In the genomic region with DNA sequence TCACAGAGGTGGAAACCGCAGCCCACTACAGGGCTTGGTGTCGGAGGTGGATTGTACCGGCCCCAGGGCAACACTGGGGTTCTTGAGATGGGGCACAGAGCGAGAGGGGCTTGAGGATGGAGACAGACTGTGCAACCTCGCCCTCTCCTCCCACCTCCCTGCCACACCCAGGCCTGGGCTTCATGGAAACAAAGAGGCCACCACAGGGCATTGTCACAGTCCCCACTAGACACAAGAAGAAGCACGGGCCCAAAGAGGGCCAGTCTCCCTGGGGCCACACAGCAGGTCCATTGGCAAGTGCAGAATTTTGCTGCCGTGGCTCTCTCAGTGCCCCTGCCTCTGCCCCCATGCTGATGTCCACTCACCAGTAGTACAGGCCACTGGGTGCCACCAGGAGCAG, we compare ENCODE assay signal across 17 cellular contexts. TPM values are rescaled to one million over a fixed set of nuclear protein-coding genes. Genes with fewer than 3 reads are reported as not detected.
DNase-seq lines count a peak whose midpoint lies in the region; ATAC-seq lines count a peak whose summit lies in the region.
"Had no signal": no experiment of that assay in that cellular context is flagged by ENCODE, and none has a peak within 500 bp of the region (broad histone marks: within the 10 kb centered on the region; RNA-seq: fewer than 3 reads in every experiment).

No MANE protein-coding gene starts in this region.

- peak overlapping the region; percentile 66 for H3K27ac Mint-ChIP-seq in activated CD8-positive, alpha-beta memory T cell treated with anti-CD3 and anti-CD28 coated beads, Interleukin-2, amount 10 ng/mL, durations not matched to agents 7 days and 5 days
- peak overlapping the region; percentile 73 for H3K27ac Mint-ChIP-seq in activated T-helper 1 cell treated with anti-CD3 and anti-CD28 coated beads, Interleukin-12 subunit alpha, Interleukin-12 subunit beta, Interleukin-2, Interleukin-4 antibody, amounts not matched to agents 30 ng/mL and 10 ng/mL and 1 ng/mL, durations not matched to agents 14 hours and 24 hours and 36 hours
- H3K27ac Mint-ChIP-seq in stimulated activated effector memory CD8-positive, alpha-beta T cell treated with anti-CD3 and anti-CD28 coated beads, Interleukin-12 subunit alpha, Interleukin-12 subunit beta, amount 100 ng/mL, for 72 hours: peak overlapping the region; percentile 91
- H3K27ac Mint-ChIP-seq in immature natural killer cell: no peak overlapping the region

- no peaks in the 10 kb centered on the region for H3K27me3 Mint-ChIP-seq in activated CD8-positive, alpha-beta memory T cell treated with anti-CD3 and anti-CD28 coated beads, Interleukin-2, amount 10 ng/mL, durations not matched to agents 7 days and 5 days
- no peaks in the 10 kb centered on the region for H3K27me3 Mint-ChIP-seq in activated T-helper 1 cell treated with anti-CD3 and anti-CD28 coated beads, Interleukin-12 subunit alpha, Interleukin-12 subunit beta, Interleukin-2, Interleukin-4 antibody, amounts not matched to agents 30 ng/mL and 10 ng/mL and 1 ng/mL, durations not matched to agents 14 hours and 24 hours and 36 hours (ENCODE audit: insufficient read depth)
- H3K27me3 Mint-ChIP-seq in immature natural killer cell (ENCODE audit: low read depth in 3 of 3): peaks cover 0 to 2% (median 2%) of the 10 kb centered on the region in 3 donors
- H3K27me3 Mint-ChIP-seq: natural killer cell treated with Interleukin-12 subunit alpha and Interleukin-12 subunit beta and Interleukin-15 and Interleukin-18, amount 100 ng/mL, for 72 hours had no signal

- CTCF ChIA-PET in activated CD8-positive, alpha-beta memory T cell treated with anti-CD3 and anti-CD28 coated beads, Interleukin-2, amount 10 ng/mL, durations not matched to agents 7 days and 5 days (lab: Charles Lee): interaction anchor here (1.2 kb wide), 1 partner anchor 345 kb away, joined by 4 read pairs; no protein-coding TSS in a partner anchor

- intact Hi-C loops in activated T-helper 1 cell treated with anti-CD3 and anti-CD28 coated beads, Interleukin-12 subunit alpha, Interleukin-12 subunit beta, Interleukin-2, Interleukin-4 antibody, amounts not matched to agents 30 ng/mL and 10 ng/mL and 1 ng/mL, durations not matched to agents 14 hours and 24 hours and 36 hours (cut with micrococcal nuclease): loop anchor here (2.0 kb wide), 1 partner anchor 20 kb away; a partner anchor contains a TSS

- H3K4me1 Mint-ChIP-seq in activated CD8-positive, alpha-beta memory T cell treated with anti-CD3 and anti-CD28 coated beads, Interleukin-2, amount 10 ng/mL, durations not matched to agents 7 days and 5 days: peaks cover 23% of the 10 kb centered on the region
- H3K4me1 Mint-ChIP-seq in activated T-helper 1 cell treated with anti-CD3 and anti-CD28 coated beads, Interleukin-12 subunit alpha, Interleukin-12 subunit beta, Interleukin-2, Interleukin-4 antibody, amounts not matched to agents 30 ng/mL and 10 ng/mL and 1 ng/mL, durations not matched to agents 14 hours and 24 hours and 36 hours (ENCODE audit: low read depth): peaks cover 46% of the 10 kb centered on the region
- peaks cover 32% of the 10 kb centered on the region for H3K4me1 Mint-ChIP-seq in stimulated activated effector memory CD8-positive, alpha-beta T cell treated with anti-CD3 and anti-CD28 coated beads, Interleukin-12 subunit alpha, Interleukin-12 subunit beta, amount 100 ng/mL, for 72 hours
- peaks cover 3 to 5% of the 10 kb centered on the region in 2 donors for H3K4me1 Mint-ChIP-seq in immature natural killer cell

- no peak for DNase-seq in activated CD8-positive, alpha-beta memory T cell treated with anti-CD3 and anti-CD28 coated beads, Interleukin-2, amount 10 ng/mL, durations not matched to agents 7 days and 5 days
- no peak for DNase-seq in activated CD8-positive, alpha-beta memory T cell treated with anti-CD3 and anti-CD28 coated beads for 24 hours
- no peak for DNase-seq in activated T-helper 1 cell treated with anti-CD3 and anti-CD28 coated beads, Interleukin-12 subunit alpha, Interleukin-12 subunit beta, Interleukin-2, Interleukin-4 antibody, amounts not matched to agents 30 ng/mL and 10 ng/mL and 1 ng/mL, durations not matched to agents 14 hours and 24 hours and 36 hours (ENCODE audit: low spot score)
- DNase-seq in stimulated activated effector memory CD8-positive, alpha-beta T cell treated with anti-CD3 and anti-CD28 coated beads, Interleukin-12 subunit alpha, Interleukin-12 subunit beta, amount 100 ng/mL, for 72 hours (ENCODE audit: low spot score in 2 of 2): no peak
- DNase-seq in immature natural killer cell: no peak
- no peak for DNase-seq in AG20443 (ENCODE audit: low spot score)
- no peak for DNase-seq in DMS53 treated with DMSO at 0.1 percent for 48 hours (lab: John Stamatoyannopoulos, UW; ENCODE audit: unreplicated experiment)
- DNase-seq: body of pancreas, COR-L47, NCI-H1694, OCI-M1, stomach had no signal

- H3K36me3 Mint-ChIP-seq in activated CD8-positive, alpha-beta memory T cell treated with anti-CD3 and anti-CD28 coated beads, Interleukin-2, amount 10 ng/mL, durations not matched to agents 7 days and 5 days: peaks cover 1% of the 10 kb centered on the region
- peaks cover 6% of the 10 kb centered on the region for H3K36me3 Mint-ChIP-seq in activated T-helper 1 cell treated with anti-CD3 and anti-CD28 coated beads, Interleukin-12 subunit alpha, Interleukin-12 subunit beta, Interleukin-2, Interleukin-4 antibody, amounts not matched to agents 30 ng/mL and 10 ng/mL and 1 ng/mL, durations not matched to agents 14 hours and 24 hours and 36 hours (ENCODE audit: low read depth)
- H3K36me3 Mint-ChIP-seq in stimulated activated effector memory CD8-positive, alpha-beta T cell treated with anti-CD3 and anti-CD28 coated beads, Interleukin-12 subunit alpha, Interleukin-12 subunit beta, amount 100 ng/mL, for 72 hours: peaks cover 20% of the 10 kb centered on the region
- H3K36me3 Mint-ChIP-seq in immature natural killer cell: no peaks in the 10 kb centered on the region
- H3K36me3 Mint-ChIP-seq: natural killer cell treated with Interleukin-12 subunit alpha and Interleukin-12 subunit beta and Interleukin-15 and Interleukin-18, amount 100 ng/mL, for 72 hours had no signal

- ATAC-seq in activated CD8-positive, alpha-beta memory T cell treated with anti-CD3 and anti-CD28 coated beads, Interleukin-2, amount 10 ng/mL, durations not matched to agents 7 days and 5 days: no peak
- ATAC-seq in HG03196 (IDR thresholded peaks at IDR 0.05; ENCODE audit: unreplicated experiment): peak; percentile 19
- no peak for ATAC-seq in stimulated activated effector memory CD8-positive, alpha-beta T cell treated with anti-CD3 and anti-CD28 coated beads, Interleukin-12 subunit alpha, Interleukin-12 subunit beta, amount 100 ng/mL, for 72 hours
- ATAC-seq: body of pancreas, esophagus mucosa, GM23338 had no signal

- H3K9me3 Mint-ChIP-seq in activated CD8-positive, alpha-beta memory T cell treated with anti-CD3 and anti-CD28 coated beads, Interleukin-2, amount 10 ng/mL, durations not matched to agents 7 days and 5 days (ENCODE audit: low read depth): no peaks in the 10 kb centered on the region
- no peaks in the 10 kb centered on the region for H3K9me3 Mint-ChIP-seq in activated T-helper 1 cell treated with anti-CD3 and anti-CD28 coated beads, Interleukin-12 subunit alpha, Interleukin-12 subunit beta, Interleukin-2, Interleukin-4 antibody, amounts not matched to agents 30 ng/mL and 10 ng/mL and 1 ng/mL, durations not matched to agents 14 hours and 24 hours and 36 hours
- no peaks in the 10 kb centered on the region for H3K9me3 Mint-ChIP-seq in stimulated activated effector memory CD8-positive, alpha-beta T cell treated with anti-CD3 and anti-CD28 coated beads, Interleukin-12 subunit alpha, Interleukin-12 subunit beta, amount 100 ng/mL, for 72 hours
- no peaks in the 10 kb centered on the region for H3K9me3 Mint-ChIP-seq in immature natural killer cell
- H3K9me3 Mint-ChIP-seq: activated naive CD4-positive, alpha-beta T cell treated with anti-CD3 and anti-CD28 coated beads for 36 hours; GM23338; natural killer cell treated with Interleukin-12 subunit alpha and Interleukin-12 subunit beta and Interleukin-15 and Interleukin-18, amount 100 ng/mL, for 72 hours had no signal

- H3K4me3 Mint-ChIP-seq in activated CD8-positive, alpha-beta memory T cell treated with anti-CD3 and anti-CD28 coated beads, Interleukin-2, amount 10 ng/mL, durations not matched to agents 7 days and 5 days: no peak overlapping the region
- peak overlapping the region; percentile 77 for H3K4me3 Mint-ChIP-seq in activated T-helper 1 cell treated with anti-CD3 and anti-CD28 coated beads, Interleukin-12 subunit alpha, Interleukin-12 subunit beta, Interleukin-2, Interleukin-4 antibody, amounts not matched to agents 30 ng/mL and 10 ng/mL and 1 ng/mL, durations not matched to agents 14 hours and 24 hours and 36 hours
- peak overlapping the region; percentile 63 for H3K4me3 Mint-ChIP-seq in stimulated activated effector memory CD8-positive, alpha-beta T cell treated with anti-CD3 and anti-CD28 coated beads, Interleukin-12 subunit alpha, Interleukin-12 subunit beta, amount 100 ng/mL, for 72 hours
- H3K4me3 Mint-ChIP-seq in immature natural killer cell: no peak overlapping the region
- H3K4me3 Mint-ChIP-seq: activated naive CD4-positive, alpha-beta T cell treated with anti-CD3 and anti-CD28 coated beads for 36 hours; GM23338; natural killer cell treated with Interleukin-12 subunit alpha and Interleukin-12 subunit beta and Interleukin-15 and Interleukin-18, amount 100 ng/mL, for 72 hours had no signal

RNA-seq across cellular contexts. Expression of a gene that starts 4.1 kb away (rescaled TPM):
- 10 to 100 TPM; 11.1 to 13.1 TPM for total RNA-seq in activated CD8-positive, alpha-beta memory T cell treated with anti-CD3 and anti-CD28 coated beads, Interleukin-2, amount 10 ng/mL, durations not matched to agents 7 days and 5 days
- total RNA-seq in activated T-helper 1 cell treated with anti-CD3 and anti-CD28 coated beads, Interleukin-12 subunit alpha, Interleukin-12 subunit beta, Interleukin-2, Interleukin-4 antibody, amounts not matched to agents 30 ng/mL and 10 ng/mL and 1 ng/mL, durations not matched to agents 14 hours and 24 hours and 36 hours: 12.1 and 13.1 TPM in 2 replicates
- polyA plus RNA-seq in immature natural killer cell: 1 to 10 TPM in 1 of 3 donors, under 1 TPM in 1, not detected in 1; 0.37 to 4.2 TPM

RNA-seq across cellular contexts. Expression of a gene that starts 20.3 kb away (rescaled TPM):
- total RNA-seq in activated CD8-positive, alpha-beta memory T cell treated with anti-CD3 and anti-CD28 coated beads, Interleukin-2, amount 10 ng/mL, durations not matched to agents 7 days and 5 days: 10 to 100 TPM; 60.2 to 64.6 TPM
- total RNA-seq in activated T-helper 1 cell treated with anti-CD3 and anti-CD28 coated beads, Interleukin-12 subunit alpha, Interleukin-12 subunit beta, Interleukin-2, Interleukin-4 antibody, amounts not matched to agents 30 ng/mL and 10 ng/mL and 1 ng/mL, durations not matched to agents 14 hours and 24 hours and 36 hours: 95.3 and 98.3 TPM in 2 replicates
- 1 to 10 TPM; 1.3 to 2.5 (median 2.3) TPM for polyA plus RNA-seq in immature natural killer cell

Comparison
In these comparisons a context has a peak if more than half of its experiments do, and no peak if none do; other contexts are left out.
1. H3K27ac Mint-ChIP-seq: peak in activated CD8-positive, alpha-beta memory T cell treated with anti-CD3 and anti-CD28 coated beads, Interleukin-2, amount 10 ng/mL, durations not matched to agents 7 days and 5 days (single experiment), activated T-helper 1 cell treated with anti-CD3 and anti-CD28 coated beads, Interleukin-12 subunit alpha, Interleukin-12 subunit beta, Interleukin-2, Interleukin-4 antibody, amounts not matched to agents 30 ng/mL and 10 ng/mL and 1 ng/mL, durations not matched to agents 14 hours and 24 hours and 36 hours (single experiment) and stimulated activated effector memory CD8-positive, alpha-beta T cell treated with anti-CD3 and anti-CD28 coated beads, Interleukin-12 subunit alpha, Interleukin-12 subunit beta, amount 100 ng/mL, for 72 hours (single experiment); none in immature natural killer cell (0 of 6).
2. H3K4me3 Mint-ChIP-seq: peak in activated T-helper 1 cell treated with anti-CD3 and anti-CD28 coated beads, Interleukin-12 subunit alpha, Interleukin-12 subunit beta, Interleukin-2, Interleukin-4 antibody, amounts not matched to agents 30 ng/mL and 10 ng/mL and 1 ng/mL, durations not matched to agents 14 hours and 24 hours and 36 hours (single experiment) and stimulated activated effector memory CD8-positive, alpha-beta T cell treated with anti-CD3 and anti-CD28 coated beads, Interleukin-12 subunit alpha, Interleukin-12 subunit beta, amount 100 ng/mL, for 72 hours (single experiment); none in activated CD8-positive, alpha-beta memory T cell treated with anti-CD3 and anti-CD28 coated beads, Interleukin-2, amount 10 ng/mL, durations not matched to agents 7 days and 5 days (single experiment) and immature natural killer cell (0 of 5).